Comparison of ENCODE assay signal across 9 cellular contexts in the genomic region with DNA sequence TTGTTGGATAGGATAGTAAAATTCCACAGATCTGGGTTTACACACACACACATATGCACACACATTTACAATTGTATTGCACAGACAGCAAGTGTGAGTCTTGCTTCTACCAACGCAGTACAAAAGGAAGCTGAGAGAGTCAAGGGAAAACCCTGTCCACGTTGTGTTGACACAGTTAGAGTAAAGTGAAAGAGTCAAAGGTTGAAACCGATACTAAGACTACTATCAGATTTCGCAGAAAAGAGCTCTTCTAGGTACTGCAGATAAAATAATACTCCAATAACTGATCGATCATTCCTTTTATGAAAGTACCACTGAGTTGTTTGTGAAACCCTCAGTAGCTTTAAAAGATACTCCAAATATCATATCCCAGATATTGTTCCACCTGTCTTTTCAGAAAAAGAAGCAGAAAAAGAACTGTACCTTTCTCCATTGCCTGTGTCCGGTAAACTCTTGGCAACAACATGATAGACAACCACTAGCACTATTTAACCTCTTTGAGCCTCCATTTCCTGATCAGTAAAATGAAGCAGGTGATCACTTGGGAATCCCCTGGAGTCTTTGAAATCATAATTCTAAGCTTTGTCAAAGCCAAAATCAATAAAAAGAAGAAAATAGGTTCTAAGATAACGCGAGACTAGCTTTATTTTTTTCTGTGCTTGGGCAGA.
DNase-seq lines count a peak whose midpoint lies in the region; ATAC-seq and TF ChIP-seq lines count a peak whose summit lies in the region.
"Had no signal": no experiment of that assay in that cellular context is flagged by ENCODE, and none has a peak within 500 bp of the region (broad histone marks: within the 10 kb centered on the region; RNA-seq: fewer than 3 reads in every experiment).

No MANE protein-coding gene starts in this region.

- POLR2A ChIA-PET in CD4-positive, alpha-beta T cell (lab: Charles Lee), result interaction anchor here (0.6 to 2.8 kb wide), 17 partner anchors 11 to 131 kb away, joined by 3 to 32 read pairs (median 4); no protein-coding TSS in a partner anchor
- POLR2A ChIA-PET in activated CD4-positive, alpha-beta memory T cell treated with anti-CD3 and anti-CD28 coated beads, Interleukin-2, amount 10 ng/mL, durations not matched to agents 7 days and 5 days (lab: Charles Lee), result interaction anchor here (0.6 to 7.4 kb wide), 20 partner anchors 8 to 756 kb away, joined by 3 to 113 read pairs (median 4); a partner anchor contains a TSS
- POLR2A ChIA-PET in RWPE1 (lab: Yijun Ruan, JAX; ENCODE audit: low non-redundant PET), result no interaction called here

- H3K27me3 ChIP-seq in CD4-positive, alpha-beta T cell (ENCODE audit: control insufficient read depth, insufficient read depth, low read length), result no peaks in the 10 kb centered on the region

- DNase-seq in CD4-positive, alpha-beta T cell, result no peak
- peak; percentile 29 for DNase-seq in activated CD4-positive, alpha-beta memory T cell treated with anti-CD3 and anti-CD28 coated beads, Interleukin-2, amount 10 ng/mL, durations not matched to agents 7 days and 5 days
- DNase-seq in LoVo (ENCODE audit: low spot score) (no peak), Ammon's horn (ENCODE audit: low spot score) (no peak), RWPE1 (ENCODE audit: low spot score) (no peak), osteocyte (ENCODE audit: extremely low spot score, unreplicated experiment) (no peak)
- DNase-seq: stimulated activated naive CD4-positive, alpha-beta T cell treated with Interleukin-2 at 50 U/mL for 16 hours had no signal

- H3K4me1 Mint-ChIP-seq in CD4-positive, alpha-beta T cell (ENCODE audit: low read depth), result peaks cover 59% of the 10 kb centered on the region
- H3K4me1 Mint-ChIP-seq in activated CD4-positive, alpha-beta memory T cell treated with anti-CD3 and anti-CD28 coated beads, Interleukin-2, amount 10 ng/mL, durations not matched to agents 7 days and 5 days, result peaks cover 43% of the 10 kb centered on the region
- H3K4me1 Mint-ChIP-seq in osteocyte (ENCODE audit: unreplicated experiment), result no peaks in the 10 kb centered on the region

- H3K9me3 ChIP-seq in CD4-positive, alpha-beta T cell (ENCODE audit: control insufficient read depth, low read length), result no peaks in the 10 kb centered on the region

- peak overlapping the region; percentile 72 for H3K4me3 Mint-ChIP-seq in CD4-positive, alpha-beta T cell
- H3K4me3 Mint-ChIP-seq in activated CD4-positive, alpha-beta memory T cell treated with anti-CD3 and anti-CD28 coated beads, Interleukin-2, amount 10 ng/mL, durations not matched to agents 7 days and 5 days, result peak overlapping the region; percentile 49
- H3K4me3 Mint-ChIP-seq in osteocyte (ENCODE audit: unreplicated experiment), result no peak overlapping the region

- H3K27ac ChIP-seq in CD4-positive, alpha-beta T cell (ENCODE audit: low read depth, low read length), result peak overlapping the region; percentile 25
- no peak overlapping the region for H3K27ac ChIP-seq in RWPE1

- peak; percentile 83 for ATAC-seq in CD4-positive, alpha-beta T cell (ENCODE audit: poor library complexity)
- peak; percentile 96 for ATAC-seq in GM18873 (IDR thresholded peaks at IDR 0.05; ENCODE audit: low FRiP score, unreplicated experiment)
- ATAC-seq in HG02970 (IDR thresholded peaks at IDR 0.05; ENCODE audit: low FRiP score, unreplicated experiment), result peak; percentile 98

- H3K27me3 Mint-ChIP-seq in CD4-positive, alpha-beta T cell, result no peaks in the 10 kb centered on the region
- no peaks in the 10 kb centered on the region for H3K27me3 Mint-ChIP-seq in activated CD4-positive, alpha-beta memory T cell treated with anti-CD3 and anti-CD28 coated beads, Interleukin-2, amount 10 ng/mL, durations not matched to agents 7 days and 5 days
- H3K27me3 Mint-ChIP-seq in osteocyte (ENCODE audit: unreplicated experiment), result no peaks in the 10 kb centered on the region

- peaks cover 4% of the 10 kb centered on the region for H3K36me3 Mint-ChIP-seq in CD4-positive, alpha-beta T cell (ENCODE audit: low read depth)
- peaks cover 22% of the 10 kb centered on the region for H3K36me3 Mint-ChIP-seq in activated CD4-positive, alpha-beta memory T cell treated with anti-CD3 and anti-CD28 coated beads, Interleukin-2, amount 10 ng/mL, durations not matched to agents 7 days and 5 days (ENCODE audit: low read depth)
- no peaks in the 10 kb centered on the region for H3K36me3 Mint-ChIP-seq in osteocyte (ENCODE audit: unreplicated experiment)

- CTCF ChIA-PET in CD4-positive, alpha-beta T cell (lab: Charles Lee), result interaction anchor here (1.1 to 1.7 kb wide), 7 partner anchors 11 to 126 kb away, joined by 3 to 6 read pairs (median 4); no protein-coding TSS in a partner anchor
- CTCF ChIA-PET in activated CD4-positive, alpha-beta memory T cell treated with anti-CD3 and anti-CD28 coated beads, Interleukin-2, amount 10 ng/mL, durations not matched to agents 7 days and 5 days (lab: Charles Lee), result interaction anchor here (0.9 to 1.8 kb wide), 6 partner anchors 10 to 211 kb away, joined by 3 to 11 read pairs (median 4); no protein-coding TSS in a partner anchor
- CTCF ChIA-PET in RWPE1 (lab: Yijun Ruan, JAX), result no interaction called here

- intact Hi-C loops in CD4-positive, alpha-beta T cell (cut with DNase I, micrococcal nuclease), result loop anchor here in 1 of 2 experiments (2.0 kb wide), 1 partner anchor 21 kb away; no protein-coding TSS in a partner anchor

- H3K27ac Mint-ChIP-seq in CD4-positive, alpha-beta T cell, result peak overlapping the region; percentile 94
- H3K27ac Mint-ChIP-seq in activated CD4-positive, alpha-beta memory T cell treated with anti-CD3 and anti-CD28 coated beads, Interleukin-2, amount 10 ng/mL, durations not matched to agents 7 days and 5 days, result peak overlapping the region; percentile 90
- H3K27ac Mint-ChIP-seq in osteocyte (ENCODE audit: unreplicated experiment), result no peak overlapping the region

- TF ChIP-seq CTCF in CD4-positive, alpha-beta T cell (IDR thresholded peaks at IDR 0.05), result no peak
- no peak for TF ChIP-seq CTCF in RWPE1 (conservative IDR thresholded peaks at IDR 0.05; ENCODE audit: low read depth)
- TF ChIP-seq CTCF in osteocyte (IDR thresholded peaks at IDR 0.05), result no peak

- H3K9me3 Mint-ChIP-seq in CD4-positive, alpha-beta T cell, result no peaks in the 10 kb centered on the region
- peaks cover 15% of the 10 kb centered on the region for H3K9me3 Mint-ChIP-seq in activated CD4-positive, alpha-beta memory T cell treated with anti-CD3 and anti-CD28 coated beads, Interleukin-2, amount 10 ng/mL, durations not matched to agents 7 days and 5 days
- H3K9me3 Mint-ChIP-seq in osteocyte (ENCODE audit: unreplicated experiment), result peaks cover 5% of the 10 kb centered on the region
